ENCODE assay signal across 23 cellular contexts in the genomic region with DNA sequence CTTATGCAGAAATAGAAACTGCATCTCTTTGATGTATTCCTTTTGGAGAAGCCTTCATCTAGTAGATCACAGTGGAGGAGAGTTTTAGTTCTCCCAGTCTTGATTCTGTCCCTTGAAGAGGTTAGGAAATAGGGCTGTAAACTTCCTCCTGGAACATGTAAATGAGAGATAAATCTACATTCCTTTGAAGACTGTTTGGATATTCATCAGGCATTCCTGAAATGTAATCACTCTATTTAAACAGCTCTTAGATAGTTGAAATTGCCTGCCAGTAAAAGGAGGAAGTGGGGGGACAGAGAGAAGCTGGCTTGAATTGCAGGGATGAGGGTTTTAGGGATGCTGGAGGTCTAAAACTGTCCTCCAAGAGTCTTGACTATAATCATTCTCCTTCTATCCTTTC.
"Had no signal": no experiment of that assay in that cellular context is flagged by ENCODE, and none has a peak within 500 bp of the region (broad histone marks: within the 10 kb centered on the region; RNA-seq: fewer than 3 reads in every experiment).

No MANE protein-coding gene starts in this region.

- H3K27ac Mint-ChIP-seq: activated CD8-positive, alpha-beta T cell treated with anti-CD3 and anti-CD28 coated beads, Interleukin-2, amount 10 ng/mL, durations not matched to agents 7 days and 5 days; activated naive CD4-positive, alpha-beta T cell treated with anti-CD3 and anti-CD28 coated beads, Interleukin-2, amount 50 U/mL, for 24 hours had no signal

- DNase-seq: activated CD4-positive, alpha-beta T cell treated with anti-CD3 and anti-CD28 coated beads for 4 hours; activated CD8-positive, alpha-beta memory T cell treated with anti-CD3 and anti-CD28 coated beads, Interleukin-2, amount 50 U/mL, for 48 hours; activated CD8-positive, alpha-beta T cell treated with anti-CD3 and anti-CD28 coated beads, Interleukin-2, amount 10 ng/mL, durations not matched to agents 7 days and 5 days; activated effector memory CD4-positive, alpha-beta T cell treated with Interleukin-2 at 50 U/mL for 16 hours; activated naive CD4-positive, alpha-beta T cell; activated T-cell treated with anti-CD3 and anti-CD28 coated beads, Interleukin-2, amount 50 U/mL, for 1 hour; body of pancreas; central memory CD4-positive, alpha-beta T cell; Kasumi-1; KBM-7; NCI-H1105 treated with DMSO at 0.1 percent for 48 hours; NCI-H1436 treated with DMSO at 0.1 percent for 48 hours; NCI-H187; NCI-H2081; NCI-H446; NCI-H524; PC-9; SHP77 treated with DMSO at 0.1 percent for 48 hours; T-helper 1 cell; WERI-Rb-1 had no signal

- H3K4me3 Mint-ChIP-seq: activated CD8-positive, alpha-beta T cell treated with anti-CD3 and anti-CD28 coated beads, Interleukin-2, amount 10 ng/mL, durations not matched to agents 7 days and 5 days; activated naive CD4-positive, alpha-beta T cell treated with anti-CD3 and anti-CD28 coated beads, Interleukin-2, amount 50 U/mL, for 24 hours had no signal

- H3K27me3 Mint-ChIP-seq: activated naive CD4-positive, alpha-beta T cell treated with anti-CD3 and anti-CD28 coated beads, Interleukin-2, amount 50 U/mL, for 24 hours had no signal

- H3K36me3 Mint-ChIP-seq: activated naive CD4-positive, alpha-beta T cell treated with anti-CD3 and anti-CD28 coated beads, Interleukin-2, amount 50 U/mL, for 24 hours had no signal

- H3K4me3 ChIP-seq: ascending aorta, body of pancreas, PC-9 had no signal

- ATAC-seq: activated CD4-positive, CD25-positive, alpha-beta regulatory T cell treated with anti-CD3 and anti-CD28 coated beads, Interleukin-2, amount 50 U/mL, for 24 hours; activated CD8-positive, alpha-beta T cell treated with anti-CD3 and anti-CD28 coated beads, Interleukin-2, amount 10 ng/mL, durations not matched to agents 7 days and 5 days; body of pancreas had no signal

- H3K36me3 ChIP-seq: ascending aorta, WERI-Rb-1 had no signal

- H3K27ac ChIP-seq: ascending aorta, body of pancreas, PC-9, WERI-Rb-1 had no signal

- H3K4me1 Mint-ChIP-seq: activated naive CD4-positive, alpha-beta T cell treated with anti-CD3 and anti-CD28 coated beads, Interleukin-2, amount 50 U/mL, for 24 hours had no signal

- H3K9me3 ChIP-seq: ascending aorta, body of pancreas had no signal

- H3K27me3 ChIP-seq: ascending aorta, body of pancreas had no signal

- H3K4me1 ChIP-seq: ascending aorta, body of pancreas had no signal
